ENCODE assay signal across 7 cellular contexts in genomic region chr11:25776238-25776637, GRCh38.
"Had no signal": no experiment of that assay in that cellular context is flagged by ENCODE, and none has a peak within 500 bp of the region (broad histone marks: within the 10 kb centered on the region; RNA-seq: fewer than 3 reads in every experiment).

No MANE protein-coding gene starts in this region.

- H3K9ac ChIP-seq: GM23248 had no signal

- H3K27ac ChIP-seq: GM23248, HL-60 had no signal

- H3K9me3 ChIP-seq: HAP-1 had no signal

- DNase-seq: GOT3, H7, KBM-7 had no signal

- H3K36me3 ChIP-seq: HAP-1 had no signal

- H2AFZ ChIP-seq: GM23248 had no signal

- H3K4me3 ChIP-seq: GM23248, HAP-1 had no signal

- H3K4me1 ChIP-seq: HAP-1 had no signal

- ATAC-seq: HepG2 had no signal
